In genomic region chr17:30827082-30827481, GRCh38 we compare ENCODE assay signal across 18 cellular contexts. TPM values are rescaled to one million over a fixed set of nuclear protein-coding genes. Genes with fewer than 3 reads are reported as not detected.
DNase-seq lines count a peak whose midpoint lies in the region; ATAC-seq, FAIRE-seq and TF ChIP-seq lines count a peak whose summit lies in the region.
"Had no signal": no experiment of that assay in that cellular context is flagged by ENCODE, and none has a peak within 500 bp of the region (broad histone marks: within the 10 kb centered on the region; RNA-seq: fewer than 3 reads in every experiment).

No MANE protein-coding gene starts in this region.

- no peak for TF ChIP-seq RAD21 in HepG2 (CRISPR knock-in tag; IDR thresholded peaks at IDR 0.05)

- H4K20me1 ChIP-seq in HepG2 (ENCODE audit: insufficient read depth, low read length) = no peaks in the 10 kb centered on the region; the same call in 1 of the 2 replicates

- H3K9me3 Mint-ChIP-seq in activated T-cell treated with anti-CD3 and anti-CD28 coated beads, Interleukin-2, amount 50 U/mL, for 24 hours = no peaks in the 10 kb centered on the region
- H3K9me3 Mint-ChIP-seq in activated T-cell treated with anti-CD3 and anti-CD28 coated beads, Interleukin-2, amount 50 U/mL, for 4 hours = no peaks in the 10 kb centered on the region
- H3K9me3 Mint-ChIP-seq in neural crest cell = no peaks in the 10 kb centered on the region
- H3K9me3 Mint-ChIP-seq: CD8-positive, alpha-beta T cell had no signal

- no peak overlapping the region for H2BK120ac ChIP-seq in mesenchymal stem cell (ENCODE audit: low read depth, low read length)

- H3K27ac ChIP-seq in HepG2 (ENCODE audit: extremely low read length, insufficient read depth, low read length) (no peak overlapping the region), right lobe of liver (no peak overlapping the region), mesenchymal stem cell (ENCODE audit: low read length, poor library complexity, severe bottlenecking) (no peak overlapping the region)
- H3K27ac ChIP-seq: BLaER1 had no signal

- no peak overlapping the region for H3K18ac ChIP-seq in mesenchymal stem cell (ENCODE audit: low read depth in 1 of 2, low read length in 2 of 2)

- H2BK12ac ChIP-seq in mesenchymal stem cell (ENCODE audit: low read length in 2 of 2) = no peak overlapping the region

- TF ChIP-seq EP300 in HepG2 (IDR thresholded peaks at IDR 0.05; ENCODE audit: low read depth in 2 of 2, low read length in 2 of 2) = no peak
- TF ChIP-seq EP300 in HepG2 (CRISPR knock-in tag; IDR thresholded peaks at IDR 0.05; ENCODE audit: borderline replicate concordance) = no peak

- no peak overlapping the region for H2BK5ac ChIP-seq in mesenchymal stem cell (ENCODE audit: low read depth, low read length, poor library complexity, severe bottlenecking)

- H3K36me3 Mint-ChIP-seq in activated T-cell treated with anti-CD3 and anti-CD28 coated beads, Interleukin-2, amount 50 U/mL, for 24 hours (ENCODE audit: low read depth) = peaks cover 23% of the 10 kb centered on the region
- H3K36me3 Mint-ChIP-seq in activated T-cell treated with anti-CD3 and anti-CD28 coated beads, Interleukin-2, amount 50 U/mL, for 4 hours (ENCODE audit: insufficient read depth) = no peaks in the 10 kb centered on the region
- H3K36me3 Mint-ChIP-seq in neural crest cell (ENCODE audit: low read depth) = no peaks in the 10 kb centered on the region

- CTCF ChIA-PET in HepG2 (lab: Yijun Ruan, JAX; ENCODE audit: low intra/inter-chr PET ratio, low total read pairs) = no interaction called here

- H2AK5ac ChIP-seq in mesenchymal stem cell (ENCODE audit: low read length, severe bottlenecking) = no peak overlapping the region

- H3K4me1 Mint-ChIP-seq in activated T-cell treated with anti-CD3 and anti-CD28 coated beads, Interleukin-2, amount 50 U/mL, for 24 hours (ENCODE audit: low read depth) = peaks cover 27% of the 10 kb centered on the region
- H3K4me1 Mint-ChIP-seq in activated T-cell treated with anti-CD3 and anti-CD28 coated beads, Interleukin-2, amount 50 U/mL, for 4 hours (ENCODE audit: low read depth) = peaks cover 27% of the 10 kb centered on the region
- H3K4me1 Mint-ChIP-seq in neural crest cell = peaks cover 28% of the 10 kb centered on the region

- H3K27me3 Mint-ChIP-seq in activated T-cell treated with anti-CD3 and anti-CD28 coated beads, Interleukin-2, amount 50 U/mL, for 24 hours = no peaks in the 10 kb centered on the region
- H3K27me3 Mint-ChIP-seq in activated T-cell treated with anti-CD3 and anti-CD28 coated beads, Interleukin-2, amount 50 U/mL, for 4 hours (ENCODE audit: low read depth) = no peaks in the 10 kb centered on the region
- H3K27me3 Mint-ChIP-seq in neural crest cell (ENCODE audit: low read depth) = no peaks in the 10 kb centered on the region

- no peaks in the 10 kb centered on the region; a peak in 1 of 5 replicates for H3K27me3 ChIP-seq in HepG2 (ENCODE audit: control insufficient read depth in 1 of 2, insufficient read depth in 2 of 2, low read length in 2 of 2)
- H3K27me3 ChIP-seq in right lobe of liver = no peaks in the 10 kb centered on the region
- H3K27me3 ChIP-seq in mesenchymal stem cell (ENCODE audit: control insufficient read depth in 1 of 2, insufficient read depth in 1 of 2, low read length in 2 of 2) = no peaks in the 10 kb centered on the region
- H3K27me3 ChIP-seq: BLaER1 had no signal

- H3K9me3 ChIP-seq in HepG2 (ENCODE audit: low read length) = no peaks in the 10 kb centered on the region
- no peaks in the 10 kb centered on the region for H3K9me3 ChIP-seq in right lobe of liver
- no peaks in the 10 kb centered on the region for H3K9me3 ChIP-seq in mesenchymal stem cell (ENCODE audit: control insufficient read depth, low read length)
- H3K9me3 ChIP-seq: BLaER1 had no signal

- no peaks in the 10 kb centered on the region for H3K36me3 ChIP-seq in HepG2 (replicated peaks in 1 of 2; ENCODE audit: control insufficient read depth in 1 of 2, insufficient read depth in 2 of 2, low read length in 2 of 2)
- H3K36me3 ChIP-seq in right lobe of liver = no peaks in the 10 kb centered on the region
- H3K36me3 ChIP-seq in mesenchymal stem cell (ENCODE audit: control insufficient read depth in 1 of 2, insufficient read depth in 2 of 2, low read depth in 1 of 2, low read length in 2 of 2) = no peaks in the 10 kb centered on the region
- H3K36me3 ChIP-seq: BLaER1 had no signal

- H4K8ac ChIP-seq in mesenchymal stem cell (ENCODE audit: low read length) = no peak overlapping the region

- peaks cover 24% of the 10 kb centered on the region for H3K79me2 ChIP-seq in HepG2 (ENCODE audit: insufficient read depth, low read length)

- H2AFZ ChIP-seq in HepG2 (ENCODE audit: low read length) = no peak overlapping the region
- no peak overlapping the region for H2AFZ ChIP-seq in mesenchymal stem cell (ENCODE audit: low read depth, low read length)

- peak overlapping the region in 1 of 3 experiments; percentile 37; a peak in 3 of 6 replicates for H3K4me3 ChIP-seq in HepG2 (replicated peaks in 1 of 3; ENCODE audit: insufficient read depth in 1 of 3, low read depth in 2 of 3, low read length in 3 of 3)
- H3K4me3 ChIP-seq in right lobe of liver = no peak overlapping the region
- no peak overlapping the region for H3K4me3 ChIP-seq in mesenchymal stem cell (ENCODE audit: insufficient read depth in 1 of 2, low read depth in 1 of 2, low read length in 2 of 2)
- H3K4me3 ChIP-seq: BLaER1 had no signal

- TF ChIP-seq POLR2A in HepG2 (IDR thresholded peaks at IDR 0.05; ENCODE audit: insufficient read depth in 1 of 2, low read depth in 2 of 2, low read length in 2 of 2) (no peak), right lobe of liver (IDR thresholded peaks at IDR 0.05) (no peak)

- FAIRE-seq in HepG2 (lab: Jason Lieb, UNC) = no peak
- FAIRE-seq: G401.6, GM12892, GM18507 had no signal

- no peak overlapping the region for H3K14ac ChIP-seq in mesenchymal stem cell (ENCODE audit: low read length in 2 of 2)

- peaks cover 2% of the 10 kb centered on the region for H3K79me1 ChIP-seq in mesenchymal stem cell (replicated peaks; ENCODE audit: low read length, poor library complexity, severe bottlenecking)

- POLR2A ChIA-PET in HepG2 (lab: Yijun Ruan, JAX) = no interaction called here

- H3K4ac ChIP-seq in mesenchymal stem cell (ENCODE audit: low read depth in 1 of 2, low read length in 2 of 2) = no peak overlapping the region

- H3K4me3 Mint-ChIP-seq in activated T-cell treated with anti-CD3 and anti-CD28 coated beads, Interleukin-2, amount 50 U/mL, for 24 hours = no peak overlapping the region
- H3K4me3 Mint-ChIP-seq in activated T-cell treated with anti-CD3 and anti-CD28 coated beads, Interleukin-2, amount 50 U/mL, for 4 hours = no peak overlapping the region
- H3K4me3 Mint-ChIP-seq in neural crest cell = peak overlapping the region; percentile 63
- H3K4me3 Mint-ChIP-seq: CD14-positive monocyte; CD8-positive, alpha-beta T cell had no signal

- WGBS in HepG2 (ENCODE audit: low lambda C conversion rate) = 13% methylated on average over 6 of the region's 6 CpGs
- WGBS in right lobe of liver (ENCODE audit: insufficient coverage, low coverage, low lambda C conversion rate, missing lambda C conversion rate) = 64% methylated on average over 2 of the region's 6 CpGs
- WGBS in mesenchymal stem cell = 92% methylated on average over 5 of the region's 6 CpGs

- ATAC-seq in activated T-cell treated with anti-CD3 and anti-CD28 coated beads, Interleukin-2, amount 50 U/mL, for 4 hours = no peak
- ATAC-seq in HepG2 (no peak), right lobe of liver (no peak)
- ATAC-seq: CD8-positive, alpha-beta T cell had no signal

- no peak overlapping the region for H3K23ac ChIP-seq in mesenchymal stem cell (ENCODE audit: low read length in 2 of 2)

- H3K4me1 ChIP-seq in HepG2 (ENCODE audit: insufficient read depth, low read length) (peaks cover 52% of the 10 kb centered on the region), right lobe of liver (peaks cover 0 to 5% (median 0%) of the 10 kb centered on the region in 4 donors), mesenchymal stem cell (ENCODE audit: control insufficient read depth, insufficient read depth, low read depth, low read length) (peaks cover 6% of the 10 kb centered on the region)

- H3K9ac ChIP-seq in HepG2 (ENCODE audit: insufficient read depth, low read depth, low read length) (no peak overlapping the region), mesenchymal stem cell (ENCODE audit: low read length) (no peak overlapping the region)
- H3K9ac ChIP-seq: BLaER1 had no signal

- peak overlapping the region; percentile 69 for H3K4me2 ChIP-seq in HepG2 (ENCODE audit: low read depth, low read length)
- H3K4me2 ChIP-seq in mesenchymal stem cell (ENCODE audit: low read length, poor library complexity, severe bottlenecking) = no peak overlapping the region
- H3K4me2 ChIP-seq: BLaER1 had no signal

- no TSS peak for BruUV-seq in HepG2 (replicated peaks; lab: Mats Ljungman, UMichigan)

- no peak overlapping the region for H4K91ac ChIP-seq in mesenchymal stem cell (ENCODE audit: low read length)

- no peak overlapping the region for H2BK15ac ChIP-seq in mesenchymal stem cell (ENCODE audit: low read depth, poor library complexity, severe bottlenecking)

- intact Hi-C loops in HepG2 (cut with micrococcal nuclease; ENCODE audit: unreplicated experiment) = no loop called here
- intact Hi-C loops in right lobe of liver (cut with DNase I) = no loop called here

- in situ Hi-C loops in HepG2 (cut with HindIII; ENCODE audit: extremely low pct_ligation_motif_present, low pct_unique_long_range_greater_than_20kb) = no loop called here

- peak overlapping the region; percentile 48 for H3K27ac Mint-ChIP-seq in activated T-cell treated with anti-CD3 and anti-CD28 coated beads, Interleukin-2, amount 50 U/mL, for 24 hours
- H3K27ac Mint-ChIP-seq in neural crest cell (ENCODE audit: unreplicated experiment) = no peak overlapping the region
- H3K27ac Mint-ChIP-seq: CD14-positive monocyte; CD8-positive, alpha-beta T cell had no signal

- TF ChIP-seq CTCF in HepG2 (CRISPR knock-in tag; IDR thresholded peaks at IDR 0.05) (0 out of 2 replicates have a peak, but pooled peaks have one; percentile 6), right lobe of liver (IDR thresholded peaks at IDR 0.05) (no peak), neural crest cell (conservative IDR thresholded peaks at IDR 0.05) (no peak)

- no peak for DNase-seq in activated T-cell treated with anti-CD3 and anti-CD28 coated beads, Interleukin-2, amount 50 U/mL, for 24 hours
- DNase-seq in activated T-cell treated with anti-CD3 and anti-CD28 coated beads, Interleukin-2, amount 50 U/mL, for 4 hours = no peak
- DNase-seq in HepG2 (ENCODE audit: low spot score) = peak; percentile 39
- DNase-seq in right lobe of liver = no peak
- DNase-seq in neural crest cell (ENCODE audit: low read depth, low spot score) = no peak
- no peak for DNase-seq in mesenchymal stem cell
- DNase-seq in stimulated activated CD4-positive, alpha-beta T cell treated with anti-CD3 and anti-CD28 coated beads, Interleukin-2, amount 100 ng/mL, for 48 hours = no peak
- no peak for DNase-seq in GM03348 (ENCODE audit: low spot score)
- DNase-seq: 8988T; Calu3; CD8-positive, alpha-beta T cell; GOT3; H7 had no signal

RNA-seq across cellular contexts. Expression of gene CRLF3, which starts 2.6 kb away (rescaled TPM):
- 10 to 100 TPM; 45.2 to 46.9 (median 45.6) TPM for total RNA-seq in activated T-cell treated with anti-CD3 and anti-CD28 coated beads, Interleukin-2, amount 50 U/mL, for 4 hours
- total RNA-seq in HepG2 (2016; rRNA removed; fragmentation: Illumina TruSeq; extraction: Trizol) (9.1 and 13.2 TPM in 2 replicates), right lobe of liver (1 to 10 TPM; 2.4 to 6.7 (median 5.0) TPM), neural crest cell (14.1 and 14.3 TPM in 2 replicates)
- total RNA-seq in HepG2 (2016; cell fraction: cytosol; rRNA removed; fragmentation: Illumina TruSeq; extraction: Trizol; ENCODE audit: low read depth) = 4.4 TPM in 2 replicates
- 9.8 and 12.3 TPM in 2 replicates for total RNA-seq in HepG2 (2016; cell fraction: insoluble cytoplasmic fraction; rRNA removed; fragmentation: Illumina TruSeq; extraction: Trizol)
- 5.1 and 5.6 TPM in 2 replicates for total RNA-seq in HepG2 (2016; cell fraction: membrane; rRNA removed; fragmentation: Illumina TruSeq; extraction: Trizol)
- 4.1 and 6.0 TPM in 2 replicates for total RNA-seq in HepG2 (2016; cell fraction: nucleus; rRNA removed; fragmentation: Illumina TruSeq; extraction: Trizol)
- polyA plus RNA-seq in HepG2 (2011; rRNA removed) = 4.9 and 6.4 TPM in 2 replicates
- polyA plus RNA-seq in HepG2 (2011; cell fraction: cytosol; rRNA removed) = 3.1 and 4.9 TPM in 2 replicates
- polyA plus RNA-seq in HepG2 (2011; cell fraction: nucleus; rRNA removed) = 2.0 and 2.6 TPM in 2 replicates
- polyA plus RNA-seq in HepG2 (2012) = 4.8 and 6.0 TPM in 2 replicates
- 1.1 TPM in 2 replicates for polyA plus RNA-seq in HepG2 (2016; cell fraction: cytosol; fragmentation: Illumina TruSeq; extraction: Trizol; ENCODE audit: low read depth)
- polyA plus RNA-seq in HepG2 (2016; cell fraction: insoluble cytoplasmic fraction; fragmentation: Illumina TruSeq; extraction: Trizol; ENCODE audit: low read depth) = 10.7 and 11.8 TPM in 2 replicates
- 2.6 and 2.7 TPM in 2 replicates for polyA plus RNA-seq in HepG2 (2016; cell fraction: membrane; fragmentation: Illumina TruSeq; extraction: Trizol; ENCODE audit: low read depth)
- polyA plus RNA-seq in HepG2 (2016; cell fraction: nucleus; fragmentation: Illumina TruSeq; extraction: Trizol; ENCODE audit: insufficient read depth, low read depth) = 7.0 and 7.4 TPM in 2 replicates
- 2.3 and 9.3 TPM in 2 replicates for polyA minus RNA-seq in HepG2 (2011; rRNA and poly(A)+ RNA removed; ENCODE audit: low replicate concordance)
- 4.4 and 5.0 TPM in 2 replicates for polyA minus RNA-seq in HepG2 (2011; cell fraction: cytosol; rRNA and poly(A)+ RNA removed)
- polyA minus RNA-seq in HepG2 (2011; cell fraction: nucleus; rRNA and poly(A)+ RNA removed) = 4.8 and 7.0 TPM in 2 replicates
- 4.3 TPM for polyA plus RNA-seq in mesenchymal stem cell (2013, experiment 1 of 2)
- polyA plus RNA-seq in mesenchymal stem cell (2013, experiment 2 of 2) = 4.4 TPM

RNA-seq across cellular contexts. Expression of gene ATAD5, which starts 4.7 kb away (rescaled TPM):
- 10 to 100 TPM; 20.1 to 23.3 (median 20.6) TPM for total RNA-seq in activated T-cell treated with anti-CD3 and anti-CD28 coated beads, Interleukin-2, amount 50 U/mL, for 4 hours
- total RNA-seq in HepG2 (2016; rRNA removed; fragmentation: Illumina TruSeq; extraction: Trizol) (10.7 and 18.1 TPM in 2 replicates), right lobe of liver (1 to 10 TPM in 2 of 6 experiments, under 1 TPM in 4; 0.29 to 2.7 (median 0.67) TPM), neural crest cell (24.0 and 26.3 TPM in 2 replicates)
- 3.1 and 3.7 TPM in 2 replicates for total RNA-seq in HepG2 (2016; cell fraction: cytosol; rRNA removed; fragmentation: Illumina TruSeq; extraction: Trizol; ENCODE audit: low read depth)
- 10.6 and 18.0 TPM in 2 replicates for total RNA-seq in HepG2 (2016; cell fraction: insoluble cytoplasmic fraction; rRNA removed; fragmentation: Illumina TruSeq; extraction: Trizol)
- 4.3 and 4.4 TPM in 2 replicates for total RNA-seq in HepG2 (2016; cell fraction: membrane; rRNA removed; fragmentation: Illumina TruSeq; extraction: Trizol)
- total RNA-seq in HepG2 (2016; cell fraction: nucleus; rRNA removed; fragmentation: Illumina TruSeq; extraction: Trizol) = 20.1 and 22.3 TPM in 2 replicates
- polyA plus RNA-seq in HepG2 (2011; rRNA removed) = 1.1 and 1.8 TPM in 2 replicates
- 0.49 and 0.54 TPM in 2 replicates for polyA plus RNA-seq in HepG2 (2011; cell fraction: cytosol; rRNA removed)
- 1.6 and 1.7 TPM in 2 replicates for polyA plus RNA-seq in HepG2 (2011; cell fraction: nucleus; rRNA removed)
- 1.2 and 2.2 TPM in 2 replicates for polyA plus RNA-seq in HepG2 (2012)
- 0.09 and 0.11 TPM in 2 replicates for polyA plus RNA-seq in HepG2 (2016; cell fraction: cytosol; fragmentation: Illumina TruSeq; extraction: Trizol; ENCODE audit: low read depth)
- 6.8 and 6.9 TPM in 2 replicates for polyA plus RNA-seq in HepG2 (2016; cell fraction: insoluble cytoplasmic fraction; fragmentation: Illumina TruSeq; extraction: Trizol; ENCODE audit: low read depth)
- polyA plus RNA-seq in HepG2 (2016; cell fraction: membrane; fragmentation: Illumina TruSeq; extraction: Trizol; ENCODE audit: low read depth) = 0.26 and 0.35 TPM in 2 replicates
- polyA plus RNA-seq in HepG2 (2016; cell fraction: nucleus; fragmentation: Illumina TruSeq; extraction: Trizol; ENCODE audit: insufficient read depth, low read depth) = 8.6 and 10.0 TPM in 2 replicates
- 1.8 and 3.2 TPM in 2 replicates for polyA minus RNA-seq in HepG2 (2011; rRNA and poly(A)+ RNA removed; ENCODE audit: low replicate concordance)
- polyA minus RNA-seq in HepG2 (2011; cell fraction: cytosol; rRNA and poly(A)+ RNA removed) = 3.2 and 4.7 TPM in 2 replicates
- 12.1 and 15.1 TPM in 2 replicates for polyA minus RNA-seq in HepG2 (2011; cell fraction: nucleus; rRNA and poly(A)+ RNA removed)
- polyA plus RNA-seq in mesenchymal stem cell (2013, experiment 1 of 2) = 1.0 TPM
- polyA plus RNA-seq in mesenchymal stem cell (2013, experiment 2 of 2) = 0.92 TPM
